Comparison of ENCODE assay signal across 15 cellular contexts in the genomic region with DNA sequence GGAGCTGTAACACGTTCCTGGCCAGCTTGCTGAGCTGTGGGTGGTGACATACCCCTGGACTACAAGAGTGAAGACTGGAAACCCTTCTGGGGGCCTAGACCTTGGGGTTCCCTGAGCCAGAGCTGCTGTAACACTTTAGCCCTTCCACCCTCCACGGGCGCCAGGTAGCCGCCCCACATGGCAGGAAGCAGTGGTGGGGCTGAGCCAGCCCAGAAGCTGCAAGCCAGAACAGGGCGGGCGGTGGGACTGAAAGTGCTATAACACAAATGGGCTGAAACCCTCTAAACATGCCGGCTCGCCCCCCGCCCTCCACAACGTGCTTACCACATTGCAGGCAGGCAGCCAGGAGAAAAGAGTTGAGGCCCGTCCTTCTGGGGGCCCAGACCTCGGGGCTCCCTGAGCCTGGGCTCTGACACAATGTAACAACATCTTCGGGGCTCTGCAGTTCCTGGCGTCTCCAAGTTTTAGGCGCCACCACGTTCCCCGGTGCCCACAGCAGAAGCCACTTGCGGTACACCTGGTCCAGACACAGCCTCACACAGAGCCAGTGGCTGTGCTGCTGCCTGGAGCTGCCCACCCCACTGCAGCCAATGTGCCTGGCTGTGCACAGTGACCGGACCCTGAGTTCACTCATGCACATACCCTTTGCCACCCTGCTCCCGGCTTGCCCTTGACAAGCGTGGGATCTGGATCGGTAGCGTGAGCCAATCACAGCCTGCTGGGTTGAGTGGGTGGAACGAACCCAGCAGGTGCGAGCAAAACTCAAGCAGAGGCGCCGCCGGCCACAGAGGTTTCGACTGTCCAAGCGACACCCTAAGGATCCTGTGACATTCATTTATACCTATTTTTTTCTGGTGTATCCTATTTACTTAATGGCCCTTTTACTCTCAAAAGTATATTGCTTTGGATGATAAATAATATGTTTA.
DNase-seq lines count a peak whose midpoint lies in the region; ATAC-seq and TF ChIP-seq lines count a peak whose summit lies in the region.
"Had no signal": no experiment of that assay in that cellular context is flagged by ENCODE, and none has a peak within 500 bp of the region (broad histone marks: within the 10 kb centered on the region; RNA-seq: fewer than 3 reads in every experiment).

No MANE protein-coding gene starts in this region.

- no peaks in the 10 kb centered on the region for H3K79me1 ChIP-seq in mesenchymal stem cell (replicated peaks; ENCODE audit: low read length, poor library complexity, severe bottlenecking)

- intact Hi-C loops in natural killer cell (cut with micrococcal nuclease), result no loop called here
- intact Hi-C loops in colonic mucosa (cut with DNase I), result no loop called here
- intact Hi-C loops in aorta (cut with DNase I), result no loop called here

- no peak overlapping the region for H3K23ac ChIP-seq in mesenchymal stem cell (ENCODE audit: low read length in 2 of 2)

- H3K4me3 Mint-ChIP-seq in natural killer cell treated with Interleukin-12 subunit alpha and Interleukin-12 subunit beta and Interleukin-15 and Interleukin-18, amount 100 ng/mL, for 72 hours, result no peak overlapping the region
- H3K4me3 Mint-ChIP-seq in natural killer cell, result no peak overlapping the region
- H3K4me3 Mint-ChIP-seq: CD4-positive, CD25-positive, alpha-beta regulatory T cell had no signal

- H2BK12ac ChIP-seq in mesenchymal stem cell (ENCODE audit: low read length in 2 of 2), result no peak overlapping the region

- H3K27ac ChIP-seq in colonic mucosa (no peak overlapping the region), mesenchymal stem cell (ENCODE audit: low read length, poor library complexity, severe bottlenecking) (no peak overlapping the region), aorta (ENCODE audit: low read depth in 1 of 2, low read length in 2 of 2) (no peak overlapping the region)
- H3K27ac ChIP-seq: BLaER1 treated with 17β-estradiol and CSF1 and Interleukin-3, amounts not matched to agents 10 nM and 100 nM; HL-60 had no signal

- H3K18ac ChIP-seq in mesenchymal stem cell (ENCODE audit: low read depth in 1 of 2, low read length in 2 of 2), result no peak overlapping the region

- H2BK120ac ChIP-seq in mesenchymal stem cell (ENCODE audit: low read depth, low read length), result no peak overlapping the region

- no peak overlapping the region for H2AK5ac ChIP-seq in mesenchymal stem cell (ENCODE audit: low read length, severe bottlenecking)

- no peaks in the 10 kb centered on the region for H3K27me3 ChIP-seq in colonic mucosa
- peaks cover 0 to 19% of the 10 kb centered on the region in 2 experiments for H3K27me3 ChIP-seq in mesenchymal stem cell (ENCODE audit: control insufficient read depth in 1 of 2, insufficient read depth in 1 of 2, low read length in 2 of 2)
- no peaks in the 10 kb centered on the region for H3K27me3 ChIP-seq in aorta (ENCODE audit: control insufficient read depth in 1 of 2, insufficient read depth in 2 of 2, low read length in 1 of 2)
- H3K27me3 ChIP-seq: BLaER1 treated with 17β-estradiol and CSF1 and Interleukin-3, amounts not matched to agents 10 nM and 100 nM had no signal

- no peak overlapping the region for H3K4me2 ChIP-seq in mesenchymal stem cell (ENCODE audit: low read length, poor library complexity, severe bottlenecking)
- H3K4me2 ChIP-seq: BLaER1 treated with 17β-estradiol and CSF1 and Interleukin-3, amounts not matched to agents 10 nM and 100 nM had no signal

- H3K4me1 ChIP-seq in colonic mucosa (no peaks in the 10 kb centered on the region), mesenchymal stem cell (ENCODE audit: control insufficient read depth, insufficient read depth, low read depth, low read length) (peaks cover 3% of the 10 kb centered on the region), aorta (ENCODE audit: control insufficient read depth in 1 of 2, insufficient read depth in 2 of 2, low read length in 2 of 2) (no peaks in the 10 kb centered on the region)
- H3K4me1 ChIP-seq: BLaER1 treated with 17β-estradiol and CSF1 and Interleukin-3, amounts not matched to agents 10 nM and 100 nM; HAP-1 had no signal

- H3K36me3 Mint-ChIP-seq in natural killer cell treated with Interleukin-12 subunit alpha and Interleukin-12 subunit beta and Interleukin-15 and Interleukin-18, amount 100 ng/mL, for 72 hours, result no peaks in the 10 kb centered on the region
- H3K36me3 Mint-ChIP-seq in natural killer cell, result no peaks in the 10 kb centered on the region
- H3K36me3 Mint-ChIP-seq: CD4-positive, CD25-positive, alpha-beta regulatory T cell had no signal

- no peak overlapping the region for H3K27ac Mint-ChIP-seq in natural killer cell treated with Interleukin-12 subunit alpha and Interleukin-12 subunit beta and Interleukin-15 and Interleukin-18, amount 100 ng/mL, for 72 hours
- H3K27ac Mint-ChIP-seq in natural killer cell, result no peak overlapping the region
- H3K27ac Mint-ChIP-seq: CD4-positive, CD25-positive, alpha-beta regulatory T cell had no signal

- no peaks in the 10 kb centered on the region for H3K4me1 Mint-ChIP-seq in natural killer cell treated with Interleukin-12 subunit alpha and Interleukin-12 subunit beta and Interleukin-15 and Interleukin-18, amount 100 ng/mL, for 72 hours (ENCODE audit: low read depth in 2 of 2)
- no peaks in the 10 kb centered on the region for H3K4me1 Mint-ChIP-seq in natural killer cell
- H3K4me1 Mint-ChIP-seq: CD4-positive, CD25-positive, alpha-beta regulatory T cell had no signal

- H2BK15ac ChIP-seq in mesenchymal stem cell (ENCODE audit: low read depth, poor library complexity, severe bottlenecking), result no peak overlapping the region

- H3K4me3 ChIP-seq in colonic mucosa, result no peak overlapping the region
- H3K4me3 ChIP-seq in mesenchymal stem cell (ENCODE audit: insufficient read depth in 1 of 2, low read depth in 1 of 2, low read length in 2 of 2), result no peak overlapping the region
- H3K4me3 ChIP-seq in aorta (ENCODE audit: low read length in 2 of 2), result no peak overlapping the region
- H3K4me3 ChIP-seq: BLaER1 treated with 17β-estradiol and CSF1 and Interleukin-3, amounts not matched to agents 10 nM and 100 nM; HAP-1 had no signal

- H3K4ac ChIP-seq in mesenchymal stem cell (ENCODE audit: low read depth in 1 of 2, low read length in 2 of 2), result no peak overlapping the region

- peak; percentile 32 to 33 for ATAC-seq in natural killer cell treated with Interleukin-12 subunit alpha and Interleukin-12 subunit beta and Interleukin-15 and Interleukin-18, amount 100 ng/mL, for 72 hours
- no peak for ATAC-seq in natural killer cell
- ATAC-seq in aorta (ENCODE audit: low FRiP score), result peak; percentile 29

- WGBS in mesenchymal stem cell, result 74% methylated on average over 24 of the region's 30 CpGs
- 82 to 83% methylated on average over 30 of the region's 30 CpGs for WGBS in aorta, 2 donors

- peak overlapping the region; percentile 5 for H4K91ac ChIP-seq in mesenchymal stem cell (ENCODE audit: low read length)

- no peaks in the 10 kb centered on the region for H3K9me3 Mint-ChIP-seq in natural killer cell treated with Interleukin-12 subunit alpha and Interleukin-12 subunit beta and Interleukin-15 and Interleukin-18, amount 100 ng/mL, for 72 hours
- H3K9me3 Mint-ChIP-seq in natural killer cell, result no peaks in the 10 kb centered on the region

- H3K36me3 ChIP-seq in colonic mucosa (no peaks in the 10 kb centered on the region), mesenchymal stem cell (ENCODE audit: control insufficient read depth in 1 of 2, insufficient read depth in 2 of 2, low read depth in 1 of 2, low read length in 2 of 2) (no peaks in the 10 kb centered on the region), aorta (ENCODE audit: control insufficient read depth in 1 of 2, insufficient read depth in 2 of 2, low read length in 1 of 2) (no peaks in the 10 kb centered on the region)
- H3K36me3 ChIP-seq: BLaER1 treated with 17β-estradiol and CSF1 and Interleukin-3, amounts not matched to agents 10 nM and 100 nM; HAP-1 had no signal

- TF ChIP-seq CTCF in natural killer cell (IDR thresholded peaks at IDR 0.05), result no peak
- TF ChIP-seq CTCF in colonic mucosa (IDR thresholded peaks at IDR 0.05), result no peak

- H4K8ac ChIP-seq in mesenchymal stem cell (ENCODE audit: low read length), result no peak overlapping the region

- H3K9me3 ChIP-seq in colonic mucosa, result no peaks in the 10 kb centered on the region
- no peaks in the 10 kb centered on the region for H3K9me3 ChIP-seq in mesenchymal stem cell (ENCODE audit: control insufficient read depth, low read length)
- no peaks in the 10 kb centered on the region for H3K9me3 ChIP-seq in aorta (ENCODE audit: control insufficient read depth, low read length)
- H3K9me3 ChIP-seq: HAP-1 had no signal

- H3K9ac ChIP-seq in colonic mucosa (ENCODE audit: low read depth in 2 of 2, low read length in 2 of 2) (no peak overlapping the region), mesenchymal stem cell (ENCODE audit: low read length) (no peak overlapping the region)
- H3K9ac ChIP-seq: BLaER1 treated with 17β-estradiol and CSF1 and Interleukin-3, amounts not matched to agents 10 nM and 100 nM had no signal

- H2AFZ ChIP-seq in mesenchymal stem cell (ENCODE audit: low read depth, low read length), result no peak overlapping the region

- peaks cover 0 to 8% of the 10 kb centered on the region in 2 donors for H3K27me3 Mint-ChIP-seq in natural killer cell treated with Interleukin-12 subunit alpha and Interleukin-12 subunit beta and Interleukin-15 and Interleukin-18, amount 100 ng/mL, for 72 hours
- H3K27me3 Mint-ChIP-seq in natural killer cell (ENCODE audit: low read depth in 2 of 2), result peaks cover 0 to 17% of the 10 kb centered on the region in 2 donors

- no peak overlapping the region for H3K14ac ChIP-seq in mesenchymal stem cell (ENCODE audit: low read length in 2 of 2)

- H2BK5ac ChIP-seq in mesenchymal stem cell (ENCODE audit: low read depth, low read length, poor library complexity, severe bottlenecking), result no peak overlapping the region

- DNase-seq in natural killer cell treated with Interleukin-12 subunit alpha and Interleukin-12 subunit beta and Interleukin-15 and Interleukin-18, amount 100 ng/mL, for 72 hours (ENCODE audit: low spot score), result no peak
- no peak for DNase-seq in natural killer cell
- peak; percentile 12 for DNase-seq in colonic mucosa
- no peak for DNase-seq in mesenchymal stem cell
- no peak for DNase-seq in aorta
- DNase-seq in stimulated activated CD4-positive, alpha-beta T cell treated with anti-CD3 and anti-CD28 coated beads, Interleukin-15, amount 100 ng/mL, for 24 hours, result no peak
- DNase-seq in H4 (ENCODE audit: low spot score), result no peak
- no peak for DNase-seq in NAMALWA (ENCODE audit: low spot score)
- DNase-seq: ACHN; CD4-positive, CD25-positive, alpha-beta regulatory T cell; GF-D8; IMR-90 had no signal

Comparison
In these comparisons a context has a peak if more than half of its experiments do, and no peak if none do; other contexts are left out.
1. ATAC-seq: peak in natural killer cell treated with Interleukin-12 subunit alpha and Interleukin-12 subunit beta and Interleukin-15 and Interleukin-18, amount 100 ng/mL, for 72 hours (2 of 2) and aorta (single experiment); none in natural killer cell (0 of 3).